ENCODE assay signal across 8 cellular contexts in the genomic region with DNA sequence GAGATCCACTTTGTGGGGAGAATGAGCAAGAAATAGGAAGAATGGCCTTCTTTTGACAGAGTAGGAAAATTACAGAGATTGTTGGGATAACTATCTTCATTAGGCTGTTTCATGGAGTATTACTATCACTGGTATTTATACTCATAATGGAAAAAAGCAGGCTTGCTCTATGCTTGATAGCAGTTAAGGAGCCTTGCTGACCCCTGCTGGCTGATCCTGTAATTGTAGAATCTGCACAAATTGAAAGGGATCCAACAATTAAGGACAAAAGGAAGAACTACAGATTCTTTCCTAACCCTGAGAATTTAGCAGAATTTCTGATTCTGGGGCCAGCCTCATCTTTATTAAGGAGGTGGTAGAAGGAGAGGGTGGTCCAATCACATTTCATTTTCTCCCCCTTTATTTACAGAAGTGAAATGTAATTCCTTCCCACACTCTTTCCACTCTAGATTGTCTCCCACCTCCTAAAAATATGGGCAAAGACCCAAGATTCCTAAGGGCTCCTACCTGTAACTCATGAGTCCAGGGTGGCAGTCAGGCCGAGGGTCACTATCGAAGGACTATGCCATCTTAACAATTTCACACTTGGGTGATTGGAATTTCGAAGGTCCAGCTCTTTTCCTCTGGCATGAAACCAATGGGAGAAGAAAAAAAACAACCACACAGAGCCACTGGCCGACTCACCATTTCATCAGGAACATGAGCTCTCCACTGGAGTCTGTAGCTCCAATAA. TPM values are rescaled to one million over a fixed set of nuclear protein-coding genes. Genes with fewer than 3 reads are reported as not detected.
A peak's percentile ranks its signal among the peaks of the same experiment; 100 is the strongest.
DNase-seq lines count a peak whose midpoint lies in the region; ATAC-seq and TF ChIP-seq lines count a peak whose summit lies in the region.

No MANE protein-coding gene starts in this region.

- H3K27ac Mint-ChIP-seq in activated CD4-positive, alpha-beta memory T cell treated with anti-CD3 and anti-CD28 coated beads for 36 hours: no peak overlapping the region

- H3K4me1 Mint-ChIP-seq in activated CD4-positive, alpha-beta memory T cell treated with anti-CD3 and anti-CD28 coated beads for 36 hours (ENCODE audit: low read depth): no peaks in the 10 kb centered on the region

- no peaks in the 10 kb centered on the region for H3K27me3 Mint-ChIP-seq in activated CD4-positive, alpha-beta memory T cell treated with anti-CD3 and anti-CD28 coated beads for 36 hours

- CTCF ChIA-PET in activated CD4-positive, alpha-beta memory T cell treated with anti-CD3 and anti-CD28 coated beads for 36 hours (lab: Charles Lee): interaction anchor here (0.6 to 6.9 kb wide), 23 partner anchors 9 to 803 kb away, joined by 3 to 137 read pairs (median 4); a partner anchor contains a TSS

- ATAC-seq in GM21423 (IDR thresholded peaks at IDR 0.05; ENCODE audit: unreplicated experiment): no peak

- no peak overlapping the region for H3K4me3 Mint-ChIP-seq in activated CD4-positive, alpha-beta memory T cell treated with anti-CD3 and anti-CD28 coated beads for 36 hours

- DNase-seq in AG08396 (ENCODE audit: low spot score) (peak; percentile 46), GM20000 (ENCODE audit: low spot score) (peak; percentile 49), NCI-H510A treated with DMSO at 0.1 percent for 48 hours (lab: John Stamatoyannopoulos, UW) (peak; percentile 89), mesenteric fat pad (ENCODE audit: low spot score) (peak; percentile 85)
- DNase-seq in activated CD4-positive, alpha-beta memory T cell treated with anti-CD3 and anti-CD28 coated beads for 36 hours: peak; percentile 78
- peak; percentile 76 for DNase-seq in effector CD4-positive, alpha-beta T cell
- DNase-seq in stimulated activated CD8-positive, alpha-beta memory T cell treated with anti-CD3 and anti-CD28 coated beads, Interleukin-2, amount 100 ng/mL, for 1 hour (ENCODE audit: low read depth in 2 of 2): peak; percentile 51 to 53

- no peaks in the 10 kb centered on the region for H3K9me3 Mint-ChIP-seq in activated CD4-positive, alpha-beta memory T cell treated with anti-CD3 and anti-CD28 coated beads for 36 hours

- TF ChIP-seq CTCF in GM20000 (IDR thresholded peaks at IDR 0.05; ENCODE audit: extremely low read depth, missing control alignments): peak; percentile 74

- peaks cover 21% of the 10 kb centered on the region for H3K36me3 Mint-ChIP-seq in activated CD4-positive, alpha-beta memory T cell treated with anti-CD3 and anti-CD28 coated beads for 36 hours

- intact Hi-C loops in activated CD4-positive, alpha-beta memory T cell treated with anti-CD3 and anti-CD28 coated beads for 36 hours (cut with micrococcal nuclease): loop anchor here (1.0 to 2.0 kb wide), 2 partner anchors 38 to 49 kb away; a partner anchor contains a TSS

- POLR2A ChIA-PET in activated CD4-positive, alpha-beta memory T cell treated with anti-CD3 and anti-CD28 coated beads for 36 hours (lab: Charles Lee): no interaction called here

RNA-seq across cellular contexts. Expression of a gene that starts 26.3 kb away (rescaled TPM):
- total RNA-seq in activated CD4-positive, alpha-beta memory T cell treated with anti-CD3 and anti-CD28 coated beads for 36 hours: 10 to 100 TPM; 82.4 to 84.1 TPM
- 171 TPM for total RNA-seq in mesenteric fat pad

RNA-seq across cellular contexts. Expression of a gene that starts 26.8 kb away (rescaled TPM):
- total RNA-seq in activated CD4-positive, alpha-beta memory T cell treated with anti-CD3 and anti-CD28 coated beads for 36 hours: 10 to 100 TPM; 55.3 to 56.7 TPM
- total RNA-seq in mesenteric fat pad: 34.0 TPM

RNA-seq across cellular contexts. Expression of a gene that starts 33.1 kb away (rescaled TPM):
- total RNA-seq in activated CD4-positive, alpha-beta memory T cell treated with anti-CD3 and anti-CD28 coated beads for 36 hours: 10 to 100 TPM; 19.7 to 21.7 TPM
- 20.7 TPM for total RNA-seq in mesenteric fat pad

RNA-seq across cellular contexts. Expression of a gene that starts 36.9 kb away (rescaled TPM):
- 1 to 10 TPM; 4.9 to 6.2 TPM for total RNA-seq in activated CD4-positive, alpha-beta memory T cell treated with anti-CD3 and anti-CD28 coated beads for 36 hours
- total RNA-seq in mesenteric fat pad: 64.4 TPM
